In genomic region chr21:46624050-46624449, GRCh38 we compare ENCODE assay signal across 1 cellular context.
TF ChIP-seq lines count a peak whose summit lies in the region.

No MANE protein-coding gene starts in this region.

TF ChIP-seq in GM23338, 12 proteins besides CTCF, POLR2A, EP300 and RAD21 (continued from another document):
- TF ChIP-seq, protein P1, sequence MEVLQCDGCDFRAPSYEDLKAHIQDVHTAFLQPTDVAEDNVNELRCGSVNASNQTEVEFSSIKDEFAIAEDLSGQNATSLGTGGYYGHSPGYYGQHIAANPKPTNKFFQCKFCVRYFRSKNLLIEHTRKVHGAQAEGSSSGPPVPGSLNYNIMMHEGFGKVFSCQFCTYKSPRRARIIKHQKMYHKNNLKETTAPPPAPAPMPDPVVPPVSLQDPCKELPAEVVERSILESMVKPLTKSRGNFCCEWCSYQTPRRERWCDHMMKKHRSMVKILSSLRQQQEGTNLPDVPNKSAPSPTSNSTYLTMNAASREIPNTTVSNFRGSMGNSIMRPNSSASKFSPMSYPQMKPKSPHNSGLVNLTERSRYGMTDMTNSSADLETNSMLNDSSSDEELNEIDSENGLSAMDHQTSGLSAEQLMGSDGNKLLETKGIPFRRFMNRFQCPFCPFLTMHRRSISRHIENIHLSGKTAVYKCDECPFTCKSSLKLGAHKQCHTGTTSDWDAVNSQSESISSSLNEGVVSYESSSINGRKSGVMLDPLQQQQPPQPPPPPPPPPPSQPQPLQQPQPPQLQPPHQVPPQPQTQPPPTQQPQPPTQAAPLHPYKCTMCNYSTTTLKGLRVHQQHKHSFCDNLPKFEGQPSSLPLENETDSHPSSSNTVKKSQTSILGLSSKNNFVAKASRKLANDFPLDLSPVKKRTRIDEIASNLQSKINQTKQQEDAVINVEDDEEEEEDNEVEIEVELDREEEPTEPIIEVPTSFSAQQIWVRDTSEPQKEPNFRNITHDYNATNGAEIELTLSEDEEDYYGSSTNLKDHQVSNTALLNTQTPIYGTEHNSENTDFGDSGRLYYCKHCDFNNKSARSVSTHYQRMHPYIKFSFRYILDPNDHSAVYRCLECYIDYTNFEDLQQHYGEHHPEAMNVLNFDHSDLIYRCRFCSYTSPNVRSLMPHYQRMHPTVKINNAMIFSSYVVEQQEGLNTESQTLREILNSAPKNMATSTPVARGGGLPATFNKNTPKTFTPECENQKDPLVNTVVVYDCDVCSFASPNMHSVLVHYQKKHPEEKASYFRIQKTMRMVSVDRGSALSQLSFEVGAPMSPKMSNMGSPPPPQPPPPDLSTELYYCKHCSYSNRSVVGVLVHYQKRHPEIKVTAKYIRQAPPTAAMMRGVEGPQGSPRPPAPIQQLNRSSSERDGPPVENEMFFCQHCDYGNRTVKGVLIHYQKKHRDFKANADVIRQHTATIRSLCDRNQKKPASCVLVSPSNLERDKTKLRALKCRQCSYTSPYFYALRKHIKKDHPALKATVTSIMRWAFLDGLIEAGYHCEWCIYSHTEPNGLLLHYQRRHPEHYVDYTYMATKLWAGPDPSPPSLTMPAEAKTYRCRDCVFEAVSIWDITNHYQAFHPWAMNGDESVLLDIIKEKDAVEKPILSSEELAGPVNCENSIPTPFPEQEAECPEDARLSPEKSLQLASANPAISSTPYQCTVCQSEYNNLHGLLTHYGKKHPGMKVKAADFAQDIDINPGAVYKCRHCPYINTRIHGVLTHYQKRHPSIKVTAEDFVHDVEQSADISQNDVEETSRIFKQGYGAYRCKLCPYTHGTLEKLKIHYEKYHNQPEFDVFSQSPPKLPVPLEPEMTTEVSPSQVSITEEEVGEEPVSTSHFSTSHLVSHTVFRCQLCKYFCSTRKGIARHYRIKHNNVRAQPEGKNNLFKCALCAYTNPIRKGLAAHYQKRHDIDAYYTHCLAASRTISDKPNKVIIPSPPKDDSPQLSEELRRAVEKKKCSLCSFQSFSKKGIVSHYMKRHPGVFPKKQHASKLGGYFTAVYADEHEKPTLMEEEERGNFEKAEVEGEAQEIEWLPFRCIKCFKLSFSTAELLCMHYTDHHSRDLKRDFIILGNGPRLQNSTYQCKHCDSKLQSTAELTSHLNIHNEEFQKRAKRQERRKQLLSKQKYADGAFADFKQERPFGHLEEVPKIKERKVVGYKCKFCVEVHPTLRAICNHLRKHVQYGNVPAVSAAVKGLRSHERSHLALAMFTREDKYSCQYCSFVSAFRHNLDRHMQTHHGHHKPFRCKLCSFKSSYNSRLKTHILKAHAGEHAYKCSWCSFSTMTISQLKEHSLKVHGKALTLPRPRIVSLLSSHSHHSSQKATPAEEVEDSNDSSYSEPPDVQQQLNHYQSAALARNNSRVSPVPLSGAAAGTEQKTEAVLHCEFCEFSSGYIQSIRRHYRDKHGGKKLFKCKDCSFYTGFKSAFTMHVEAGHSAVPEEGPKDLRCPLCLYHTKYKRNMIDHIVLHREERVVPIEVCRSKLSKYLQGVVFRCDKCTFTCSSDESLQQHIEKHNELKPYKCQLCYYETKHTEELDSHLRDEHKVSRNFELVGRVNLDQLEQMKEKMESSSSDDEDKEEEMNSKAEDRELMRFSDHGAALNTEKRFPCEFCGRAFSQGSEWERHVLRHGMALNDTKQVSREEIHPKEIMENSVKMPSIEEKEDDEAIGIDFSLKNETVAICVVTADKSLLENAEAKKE (CRISPR knock-in tag; IDR thresholded peaks at IDR 0.05) = no peak
- no peak for TF ChIP-seq EZH2phosphoT487 (IDR thresholded peaks at IDR 0.05; ENCODE audit: unreplicated experiment)
- TF ChIP-seq EZH2 (IDR thresholded peaks at IDR 0.05; ENCODE audit: low read depth, unreplicated experiment) = no peak
- TF ChIP-seq ZNF331 (CRISPR knock-in tag; IDR thresholded peaks at IDR 0.05; ENCODE audit: low read depth) = no peak
- no peak for TF ChIP-seq POLR2AphosphoS5 (IDR thresholded peaks at IDR 0.05; ENCODE audit: low read depth)
